1 cellular context compared by ENCODE assay signal in the genomic region with DNA sequence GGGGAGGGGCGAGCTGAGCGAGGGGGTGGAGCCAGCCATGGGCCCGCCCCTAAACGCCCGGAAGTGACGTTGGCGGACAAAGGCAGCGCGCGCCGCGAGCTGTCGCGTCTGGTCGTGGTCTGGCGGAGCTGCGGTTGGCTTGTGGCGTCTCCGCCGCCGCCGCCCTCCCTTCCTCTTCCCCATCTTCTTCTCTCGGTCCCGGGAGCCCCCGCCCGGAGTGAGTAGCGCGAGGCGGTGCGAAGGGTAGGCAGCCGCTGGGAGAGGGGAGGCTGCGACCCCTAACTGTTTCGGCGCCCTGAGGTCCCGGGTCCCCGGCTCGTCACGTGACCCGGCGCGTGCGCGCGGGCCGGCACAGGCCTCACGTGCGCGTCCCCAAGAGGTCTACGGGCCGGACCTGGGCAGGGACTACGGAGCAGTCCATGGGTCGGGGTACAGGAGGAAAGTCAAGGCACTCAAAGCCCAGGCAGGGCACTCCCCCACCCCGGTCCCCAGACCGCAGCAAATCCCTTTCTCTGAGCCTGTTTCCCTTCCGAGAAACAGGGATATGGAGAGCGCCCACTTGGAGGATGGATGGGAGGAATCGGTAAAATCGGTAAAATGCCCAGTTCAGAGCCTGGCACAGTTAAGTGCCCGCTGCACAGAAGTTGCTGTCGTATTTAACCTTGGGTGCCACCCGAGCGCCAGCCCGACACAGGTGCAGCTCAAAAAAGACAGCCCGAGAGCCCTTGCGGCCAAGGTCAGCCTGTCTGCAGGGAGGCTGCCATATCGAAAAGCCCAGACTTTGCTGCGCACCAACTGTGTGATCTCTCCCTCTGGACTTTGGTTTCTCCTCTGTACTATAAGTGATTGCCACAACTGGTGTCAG.
TF ChIP-seq lines count a peak whose summit lies in the region.

A gene with protein sequence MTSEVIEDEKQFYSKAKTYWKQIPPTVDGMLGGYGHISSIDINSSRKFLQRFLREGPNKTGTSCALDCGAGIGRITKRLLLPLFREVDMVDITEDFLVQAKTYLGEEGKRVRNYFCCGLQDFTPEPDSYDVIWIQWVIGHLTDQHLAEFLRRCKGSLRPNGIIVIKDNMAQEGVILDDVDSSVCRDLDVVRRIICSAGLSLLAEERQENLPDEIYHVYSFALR (plus strand): TSS at position 85 of the 865 bp plus-strand sequence. CDS start 6,541 bp downstream, outside the sequence.

TF ChIP-seq in GM12878, 131 proteins besides CTCF, POLR2A, EP300 and RAD21 (continued from another document):
- no peak for TF ChIP-seq BCL11A (IDR thresholded peaks at IDR 0.05; ENCODE audit: low read depth, low read length)
